Comparison of ENCODE assay signal across 10 cellular contexts in the genomic region with DNA sequence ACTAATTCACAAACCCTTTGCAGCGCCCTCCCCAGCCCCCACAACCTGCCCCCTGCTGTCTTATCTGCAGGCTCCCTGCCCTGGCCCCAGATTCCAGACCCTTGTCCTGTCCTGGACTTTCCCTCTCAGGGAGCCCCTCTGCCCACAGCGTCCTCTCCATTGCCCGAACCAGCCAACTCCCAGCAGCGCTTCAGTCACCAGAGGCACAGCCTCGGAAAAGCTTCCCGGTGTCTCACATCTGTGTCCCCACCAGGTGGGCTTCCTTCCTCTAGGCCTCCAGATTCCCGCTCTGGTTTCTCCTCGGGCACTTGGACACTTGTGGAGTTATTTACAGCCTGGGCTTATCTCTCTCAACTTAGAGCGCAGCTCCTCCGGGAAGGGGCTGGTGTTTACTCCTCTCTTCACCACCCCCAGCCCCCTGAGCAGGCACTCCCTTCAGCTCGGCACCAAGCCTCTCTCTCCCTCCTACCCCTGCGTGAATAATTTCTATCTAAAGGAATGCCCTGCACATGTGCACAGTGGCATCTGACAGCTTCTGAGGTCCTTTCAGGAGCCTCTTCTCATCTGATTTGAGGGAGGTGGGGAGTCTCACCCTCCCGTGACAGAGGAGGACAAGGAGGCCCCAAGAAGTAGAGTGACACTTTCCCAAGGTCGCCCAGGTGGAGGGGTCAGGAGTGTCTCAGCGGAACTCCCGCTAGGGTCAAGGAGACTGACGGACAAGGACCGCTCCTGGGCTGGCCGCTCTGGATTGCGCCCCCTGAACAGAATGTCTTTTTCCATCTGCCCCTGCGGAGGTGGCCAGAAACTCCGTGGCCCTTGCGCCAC. TPM values are rescaled to one million over a fixed set of nuclear protein-coding genes. Genes with fewer than 3 reads are reported as not detected.
DNase-seq lines count a peak whose midpoint lies in the region; ATAC-seq and TF ChIP-seq lines count a peak whose summit lies in the region.
"Had no signal": no experiment of that assay in that cellular context is flagged by ENCODE, and none has a peak within 500 bp of the region (broad histone marks: within the 10 kb centered on the region; RNA-seq: fewer than 3 reads in every experiment).

No MANE protein-coding gene starts in this region.

- no peak overlapping the region for H3K27ac Mint-ChIP-seq in activated CD4-positive, alpha-beta memory T cell treated with anti-CD3 and anti-CD28 coated beads for 36 hours

- peaks cover 14% of the 10 kb centered on the region for H3K4me1 Mint-ChIP-seq in activated CD4-positive, alpha-beta memory T cell treated with anti-CD3 and anti-CD28 coated beads for 36 hours (ENCODE audit: low read depth)

- TF ChIP-seq RAD21 in HCT116 (IDR thresholded peaks at IDR 0.05; ENCODE audit: low read depth), result no peak

- WGBS in right cardiac atrium, result 59% methylated on average over 23 of the region's 23 CpGs

- POLR2A ChIA-PET in HCT116 (lab: Charles Lee), result no interaction called here
- POLR2A ChIA-PET in activated CD4-positive, alpha-beta memory T cell treated with anti-CD3 and anti-CD28 coated beads for 36 hours (lab: Charles Lee), result no interaction called here

- no peak for TF ChIP-seq CTCF in HCT116 (IDR thresholded peaks at IDR 0.05 in 2 of 3, conservative IDR thresholded peaks at IDR 0.05 in 1 of 3; ENCODE audit: borderline replicate concordance in 1 of 3, insufficient read depth in 1 of 3, low read depth in 2 of 3, low read length in 2 of 3)

- H3K27ac ChIP-seq in HCT116 (ENCODE audit: low read depth, low read length) (no peak overlapping the region), right cardiac atrium (ENCODE audit: low read length) (no peak overlapping the region), skeletal muscle tissue (ENCODE audit: low read depth, low read length) (no peak overlapping the region)
- H3K27ac ChIP-seq: uterus had no signal

- H3K27me3 Mint-ChIP-seq in activated CD4-positive, alpha-beta memory T cell treated with anti-CD3 and anti-CD28 coated beads for 36 hours, result peaks cover 35% of the 10 kb centered on the region

- CTCF ChIA-PET in HCT116 (lab: Charles Lee), result no interaction called here
- CTCF ChIA-PET in activated CD4-positive, alpha-beta memory T cell treated with anti-CD3 and anti-CD28 coated beads for 36 hours (lab: Charles Lee), result interaction anchor here (0.8 to 8.2 kb wide), 2 partner anchors 115 to 308 kb away, joined by 3 to 241 read pairs; no protein-coding TSS in a partner anchor

- peaks cover 8 to 36% of the 10 kb centered on the region in 2 experiments for H3K4me1 ChIP-seq in HCT116 (ENCODE audit: control insufficient read depth in 1 of 2, insufficient read depth in 2 of 2, low read length in 2 of 2)
- peaks cover 8% of the 10 kb centered on the region for H3K4me1 ChIP-seq in right cardiac atrium (ENCODE audit: control insufficient read depth, insufficient read depth, low read length)
- peaks cover 21 to 28% (median 28%) of the 10 kb centered on the region in 3 donors for H3K4me1 ChIP-seq in skeletal muscle tissue (ENCODE audit: control insufficient read depth in 3 of 3, insufficient read depth in 3 of 3, low read length in 3 of 3)

- peak overlapping the region; percentile 29 for H3K4me3 Mint-ChIP-seq in activated CD4-positive, alpha-beta memory T cell treated with anti-CD3 and anti-CD28 coated beads for 36 hours

- ATAC-seq in HCT116 (no peak), right cardiac atrium (no peak), HG03457 (IDR thresholded peaks at IDR 0.05; ENCODE audit: unreplicated experiment) (no peak)

- H3K4me3 ChIP-seq in HCT116 (replicated peaks in 1 of 2; ENCODE audit: low read depth in 1 of 2, low read length in 2 of 2) (no peak overlapping the region), right cardiac atrium (ENCODE audit: low read length) (no peak overlapping the region), skeletal muscle tissue (ENCODE audit: low read length in 3 of 3) (peak overlapping the region in 2 of 3 donors; percentile 65 to 85)

- H3K36me3 Mint-ChIP-seq in activated CD4-positive, alpha-beta memory T cell treated with anti-CD3 and anti-CD28 coated beads for 36 hours, result no peaks in the 10 kb centered on the region

- no TSS peak for BruUV-seq in HCT116 (replicated peaks; lab: Mats Ljungman, UMichigan)

- no peak overlapping the region for H3K9ac ChIP-seq in HCT116 (ENCODE audit: low read length)
- H3K9ac ChIP-seq in skeletal muscle tissue (ENCODE audit: low read depth in 1 of 3, low read length in 3 of 3), result peak overlapping the region in 2 of 3 donors; percentile 14 to 79

- H3K4me2 ChIP-seq in HCT116 (ENCODE audit: low read length), result peak overlapping the region; percentile 74

- H3K9me3 ChIP-seq in HCT116 (ENCODE audit: control insufficient read depth in 1 of 2, insufficient read depth in 1 of 2, low read depth in 1 of 2, low read length in 2 of 2), result no peaks in the 10 kb centered on the region
- H3K9me3 ChIP-seq in right cardiac atrium (ENCODE audit: control insufficient read depth, low read length), result no peaks in the 10 kb centered on the region
- no peaks in the 10 kb centered on the region for H3K9me3 ChIP-seq in skeletal muscle tissue (ENCODE audit: control insufficient read depth in 3 of 3, low read length in 3 of 3)
- H3K9me3 ChIP-seq: uterus had no signal

- H3K36me3 ChIP-seq in HCT116 (ENCODE audit: control insufficient read depth in 1 of 2, insufficient read depth in 2 of 2, low read length in 2 of 2) (no peaks in the 10 kb centered on the region), skeletal muscle tissue (ENCODE audit: control insufficient read depth in 3 of 3, insufficient read depth in 3 of 3, low read length in 3 of 3) (peaks cover 0 to 13% (median 4%) of the 10 kb centered on the region in 3 donors)
- H3K36me3 ChIP-seq: uterus had no signal

- no peaks in the 10 kb centered on the region for H3K79me2 ChIP-seq in HCT116 (ENCODE audit: insufficient read depth, low read length)

- peaks cover 13% of the 10 kb centered on the region; the same call in 1 of the 2 replicates for H3K27me3 ChIP-seq in HCT116 (ENCODE audit: insufficient read depth, low read length)
- H3K27me3 ChIP-seq in right cardiac atrium (ENCODE audit: control insufficient read depth, insufficient read depth), result no peaks in the 10 kb centered on the region
- peaks cover 0 to 2% (median 0%) of the 10 kb centered on the region in 3 donors for H3K27me3 ChIP-seq in skeletal muscle tissue (ENCODE audit: control insufficient read depth in 3 of 3, insufficient read depth in 3 of 3, low read length in 3 of 3)
- H3K27me3 ChIP-seq: uterus had no signal

- H4K20me1 ChIP-seq in HCT116 (ENCODE audit: insufficient read depth), result no peaks in the 10 kb centered on the region

- RAD21 ChIA-PET in HCT116 (lab: Charles Lee; ENCODE audit: low non-redundant PET in 1 of 2, low total read pairs in 2 of 2, uncharacterized antibody in 2 of 2, unreplicated experiment in 2 of 2), result no interaction called here

- H2AFZ ChIP-seq in HCT116 (ENCODE audit: low read depth, low read length, poor library complexity, severe bottlenecking), result no peak overlapping the region

- H3K9me2 ChIP-seq in HCT116 (ENCODE audit: insufficient read depth), result no peaks in the 10 kb centered on the region

- DNase-seq in HCT116 (ENCODE audit: low read depth, low spot score), result no peak
- no peak for DNase-seq in activated CD4-positive, alpha-beta memory T cell treated with anti-CD3 and anti-CD28 coated beads for 36 hours
- peak; percentile 13 to 49 (median 47) for DNase-seq in right cardiac atrium
- DNase-seq in dermis blood vessel endothelial cell, result no peak
- no peak for DNase-seq in medulla oblongata (ENCODE audit: extremely low spot score)
- DNase-seq: NCI-H446 treated with DMSO at 0.1 percent for 48 hours had no signal

- H3K9me3 Mint-ChIP-seq in activated CD4-positive, alpha-beta memory T cell treated with anti-CD3 and anti-CD28 coated beads for 36 hours, result no peaks in the 10 kb centered on the region

- intact Hi-C loops in HCT116 (cut with micrococcal nuclease), result loop anchor here (2.0 kb wide), 2 partner anchors 309 to 475 kb away; no protein-coding TSS in a partner anchor
- intact Hi-C loops in activated CD4-positive, alpha-beta memory T cell treated with anti-CD3 and anti-CD28 coated beads for 36 hours (cut with micrococcal nuclease), result loop anchor here (2.0 to 10.0 kb wide), 4 partner anchors 172 to 475 kb away; no protein-coding TSS in a partner anchor
- intact Hi-C loops in right cardiac atrium (cut with DNase I), result loop anchor here in 3 of 4 donors (2.0 to 5.0 kb wide), 3 partner anchors 112 to 237 kb away; no protein-coding TSS in a partner anchor

- TF ChIP-seq POLR2A in HCT116 (IDR thresholded peaks at IDR 0.05; ENCODE audit: borderline replicate concordance, extremely low read depth, insufficient read depth, insufficient read length), result no peak

TF ChIP-seq in HCT116, 20 proteins besides CTCF, POLR2A, EP300 and RAD21:
- TF ChIP-seq CBX3 (IDR thresholded peaks at IDR 0.05; ENCODE audit: low read depth) (no peak), POLR2AphosphoS5 (IDR thresholded peaks at IDR 0.05; ENCODE audit: low read depth, low read length) (no peak), EZH2 (IDR thresholded peaks at IDR 0.05) (no peak), ZNF274 (IDR thresholded peaks at IDR 0.05; ENCODE audit: low read depth, low read length) (no peak)

RNA-seq across cellular contexts. Expression of a gene that starts 0.8 kb away (rescaled TPM):
- total RNA-seq in HCT116 (2021; ENCODE audit: unreplicated experiment), result 1.9 TPM
- 0.61 and 1.3 TPM in 2 replicates for polyA plus RNA-seq in HCT116 (2012)
- not detected for total RNA-seq in activated CD4-positive, alpha-beta memory T cell treated with anti-CD3 and anti-CD28 coated beads for 36 hours
- 1 to 10 TPM; 2.1 to 7.1 (median 3.3) TPM for total RNA-seq in right cardiac atrium
- polyA plus RNA-seq in right cardiac atrium, result 2.9 TPM
- total RNA-seq in skeletal muscle tissue, result 18.3 TPM
- 0.09 TPM in 1 of 2 replicates, not detected in the other for total RNA-seq in dermis blood vessel endothelial cell
- total RNA-seq: bronchial epithelial cell had no signal

Comparison
In these comparisons a context has a peak if more than half of its experiments do, and no peak if none do; other contexts are left out.
1. DNase-seq: peak in right cardiac atrium (3 of 3); none in HCT116 (single experiment), activated CD4-positive, alpha-beta memory T cell treated with anti-CD3 and anti-CD28 coated beads for 36 hours (single experiment), dermis blood vessel endothelial cell (single experiment) and medulla oblongata (single experiment).
2. H3K4me3 ChIP-seq: peak in skeletal muscle tissue (2 of 3); none in HCT116 (0 of 2) and right cardiac atrium (single experiment).